ENCODE assay signal across 14 cellular contexts in the genomic region with DNA sequence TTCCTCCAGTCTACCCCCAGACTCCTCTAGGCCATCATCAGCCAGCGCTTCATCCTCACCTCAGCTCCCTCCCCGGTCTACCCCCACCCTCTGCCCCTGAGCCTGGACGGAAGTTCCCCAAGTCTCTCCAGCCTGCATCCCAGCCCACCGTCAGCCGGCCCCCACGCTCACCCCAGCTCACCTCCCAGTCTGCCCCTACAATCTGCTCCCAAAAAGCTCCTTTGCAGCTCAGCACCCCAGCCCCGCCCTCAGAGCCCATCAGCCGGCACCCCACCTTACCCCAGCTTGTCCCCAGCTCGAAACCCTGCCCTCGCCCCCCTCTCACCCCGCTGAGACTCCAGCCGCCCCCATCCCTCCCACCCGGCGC. TPM values are rescaled to one million over a fixed set of nuclear protein-coding genes. Genes with fewer than 3 reads are reported as not detected.
DNase-seq lines count a peak whose midpoint lies in the region; ATAC-seq, FAIRE-seq and TF ChIP-seq lines count a peak whose summit lies in the region.
"Had no signal": no experiment of that assay in that cellular context is flagged by ENCODE, and none has a peak within 500 bp of the region (broad histone marks: within the 10 kb centered on the region; RNA-seq: fewer than 3 reads in every experiment).

No MANE protein-coding gene starts in this region.

- H4K8ac ChIP-seq in H1 (ENCODE audit: extremely low read depth, insufficient read depth, low read length), result no peak overlapping the region

- CTCF ChIA-PET in H1 (lab: Charles Lee; ENCODE audit: partially characterized antibody), result interaction anchor here (0.9 to 6.2 kb wide), 4 partner anchors 22 to 103 kb away, joined by 3 to 56 read pairs (median 4); no protein-coding TSS in a partner anchor

- H3K23ac ChIP-seq in H1 (ENCODE audit: insufficient read length), result no peak overlapping the region

- no peak overlapping the region for H3K4ac ChIP-seq in H1 (replicated peaks; ENCODE audit: insufficient read length, low read depth, low read length)

- peak overlapping the region; percentile 34 to 77 for H3K4me2 ChIP-seq in H1 (ENCODE audit: insufficient read depth in 1 of 2, low read depth in 2 of 2, low read length in 2 of 2)

- no peak overlapping the region for H2BK15ac ChIP-seq in H1 (ENCODE audit: low read length)

- H3K27me3 ChIP-seq in H1 (replicated peaks in 1 of 4; ENCODE audit: control insufficient read depth in 3 of 4, extremely low read depth in 1 of 4, insufficient read depth in 3 of 4, low read length in 3 of 4) (peaks cover 0 to 24% (median 16%) of the 10 kb centered on the region in 4 experiments; a peak in 5 of 7 replicates), transverse colon (peaks cover 21% of the 10 kb centered on the region)

- H3K4me1 Mint-ChIP-seq in activated naive CD8-positive, alpha-beta T cell treated with anti-CD3 and anti-CD28 coated beads, Interleukin-2, amount 10 ng/mL, durations not matched to agents 7 days and 5 days, result peaks cover 15% of the 10 kb centered on the region
- H3K4me1 Mint-ChIP-seq in activated naive CD8-positive, alpha-beta T cell treated with anti-CD3 and anti-CD28 coated beads, Interleukin-2, amount 50 U/mL, for 24 hours, result peaks cover 3% of the 10 kb centered on the region
- no peaks in the 10 kb centered on the region for H3K4me1 Mint-ChIP-seq in mesothelial cell of epicardium

- TF ChIP-seq RAD21 in H1 (IDR thresholded peaks at IDR 0.05 in 1 of 2, conservative IDR thresholded peaks at IDR 0.05 in 1 of 2; ENCODE audit: low read depth in 2 of 2, low read length in 2 of 2), result no peak

- no peak overlapping the region for H4K5ac ChIP-seq in H1 (ENCODE audit: insufficient read length, low read depth, low read length)

- no peaks in the 10 kb centered on the region for H3K79me2 ChIP-seq in H1 (ENCODE audit: control insufficient read depth in 1 of 2, insufficient read depth in 2 of 2, low read length in 2 of 2)

- H3K9me3 ChIP-seq in H1 (ENCODE audit: insufficient read depth in 2 of 2, low read depth in 1 of 2, low read length in 1 of 2), result no peaks in the 10 kb centered on the region
- no peaks in the 10 kb centered on the region for H3K9me3 ChIP-seq in transverse colon

- H3K56ac ChIP-seq in H1 (replicated peaks; ENCODE audit: insufficient read length, low read depth, low read length), result no peak overlapping the region

- H3K18ac ChIP-seq in H1 (ENCODE audit: extremely low read depth, low read length), result no peak overlapping the region

- no peak overlapping the region for H2BK20ac ChIP-seq in H1 (ENCODE audit: low read length)

- no peak overlapping the region for H4K91ac ChIP-seq in H1 (replicated peaks; ENCODE audit: insufficient read length, low read length)

- H3K27me3 Mint-ChIP-seq in activated naive CD8-positive, alpha-beta T cell treated with anti-CD3 and anti-CD28 coated beads, Interleukin-2, amount 10 ng/mL, durations not matched to agents 7 days and 5 days, result peaks cover 20% of the 10 kb centered on the region
- H3K27me3 Mint-ChIP-seq in activated naive CD8-positive, alpha-beta T cell treated with anti-CD3 and anti-CD28 coated beads, Interleukin-2, amount 50 U/mL, for 24 hours, result peaks cover 19% of the 10 kb centered on the region
- peaks cover 69% of the 10 kb centered on the region for H3K27me3 Mint-ChIP-seq in mesothelial cell of epicardium (ENCODE audit: low read depth)

- H3K36me3 Mint-ChIP-seq in activated naive CD8-positive, alpha-beta T cell treated with anti-CD3 and anti-CD28 coated beads, Interleukin-2, amount 10 ng/mL, durations not matched to agents 7 days and 5 days, result no peaks in the 10 kb centered on the region
- no peaks in the 10 kb centered on the region for H3K36me3 Mint-ChIP-seq in activated naive CD8-positive, alpha-beta T cell treated with anti-CD3 and anti-CD28 coated beads, Interleukin-2, amount 50 U/mL, for 24 hours (ENCODE audit: low read depth)
- no peaks in the 10 kb centered on the region for H3K36me3 Mint-ChIP-seq in mesothelial cell of epicardium
- H3K36me3 Mint-ChIP-seq: IgD-negative memory B cell had no signal

- H3K23me2 ChIP-seq in H1 (ENCODE audit: low read depth, low read length), result peaks cover 6% of the 10 kb centered on the region

- no peak overlapping the region for H3K14ac ChIP-seq in H1 (ENCODE audit: insufficient read length)

- TF ChIP-seq CTCF in H1 (IDR thresholded peaks at IDR 0.05; ENCODE audit: control extremely low read depth in 1 of 3, insufficient read depth in 1 of 3, low read depth in 1 of 3, low read length in 3 of 3) (no peak), mesothelial cell of epicardium (IDR thresholded peaks at IDR 0.05; ENCODE audit: unreplicated experiment) (no peak), transverse colon (IDR thresholded peaks at IDR 0.05) (no peak)

- H3K4me3 ChIP-seq in H1 (ENCODE audit: extremely low read depth in 1 of 4, insufficient read depth in 2 of 4, low read depth in 3 of 4, low read length in 4 of 4) (peak overlapping the region; percentile 51 to 83 (median 53)), transverse colon (peak overlapping the region in 3 of 4 donors; percentile 6 to 25 (median 22))

- no peak overlapping the region for H3K27ac ChIP-seq in H1 (ENCODE audit: low read depth, low read length)
- H3K27ac ChIP-seq in transverse colon, result no peak overlapping the region

- peak overlapping the region; percentile 11 for H3K4me3 Mint-ChIP-seq in activated naive CD8-positive, alpha-beta T cell treated with anti-CD3 and anti-CD28 coated beads, Interleukin-2, amount 10 ng/mL, durations not matched to agents 7 days and 5 days
- no peak overlapping the region for H3K4me3 Mint-ChIP-seq in activated naive CD8-positive, alpha-beta T cell treated with anti-CD3 and anti-CD28 coated beads, Interleukin-2, amount 50 U/mL, for 24 hours
- H3K4me3 Mint-ChIP-seq in mesothelial cell of epicardium, result peak overlapping the region; percentile 8

- H3K36me3 ChIP-seq in H1 (ENCODE audit: control insufficient read depth in 2 of 4, insufficient read depth in 4 of 4, low read length in 3 of 4) (no peaks in the 10 kb centered on the region), transverse colon (no peaks in the 10 kb centered on the region)

- H3K4me1 ChIP-seq in H1 (replicated peaks in 1 of 4; ENCODE audit: control insufficient read depth in 3 of 4, insufficient read depth in 4 of 4, low read length in 3 of 4) (peaks cover 0 to 5% (median 0%) of the 10 kb centered on the region in 4 experiments; a peak in 3 of 7 replicates), transverse colon (peaks cover 0 to 8% (median 5%) of the 10 kb centered on the region in 4 donors)

- H3K9ac ChIP-seq in H1 (replicated peaks in 1 of 4; ENCODE audit: extremely low read depth in 1 of 4, low read depth in 3 of 4, low read length in 3 of 4), result no peak overlapping the region

- H2BK120ac ChIP-seq in H1 (replicated peaks; ENCODE audit: low read depth, low read length), result no peak overlapping the region

- no peak for TF ChIP-seq POLR2A in H1 (IDR thresholded peaks at IDR 0.05; ENCODE audit: control extremely low read depth in 1 of 2, low read depth in 2 of 2, low read length in 2 of 2)
- TF ChIP-seq POLR2A in transverse colon (IDR thresholded peaks at IDR 0.05), result no peak

- POLR2A ChIA-PET in activated naive CD8-positive, alpha-beta T cell treated with anti-CD3 and anti-CD28 coated beads, Interleukin-2, amount 10 ng/mL, durations not matched to agents 7 days and 5 days (lab: Charles Lee), result no interaction called here
- POLR2A ChIA-PET in H1 (lab: Charles Lee; ENCODE audit: partially characterized antibody), result interaction anchor here (1.0 to 1.2 kb wide), 2 partner anchors 46 to 103 kb away, joined by 3 to 4 read pairs; a partner anchor contains a TSS

- H2BK12ac ChIP-seq in H1 (ENCODE audit: low read depth, low read length), result peak overlapping the region; percentile 19; the same call in 1 of the 2 replicates

- intact Hi-C loops in transverse colon (cut with DNase I; ENCODE audit: low total_unique reads), result no loop called here

- no peak for ATAC-seq in activated naive CD8-positive, alpha-beta T cell treated with anti-CD3 and anti-CD28 coated beads, Interleukin-2, amount 10 ng/mL, durations not matched to agents 7 days and 5 days (ENCODE audit: low read depth)
- ATAC-seq in activated naive CD8-positive, alpha-beta T cell treated with anti-CD3 and anti-CD28 coated beads, Interleukin-2, amount 50 U/mL, for 24 hours, result no peak

- no peak overlapping the region for H2BK5ac ChIP-seq in H1 (ENCODE audit: low read depth, low read length)

- no peak for DNase-seq in activated naive CD8-positive, alpha-beta T cell treated with anti-CD3 and anti-CD28 coated beads, Interleukin-2, amount 10 ng/mL, durations not matched to agents 7 days and 5 days
- DNase-seq in activated naive CD8-positive, alpha-beta T cell treated with anti-CD3 and anti-CD28 coated beads, Interleukin-2, amount 50 U/mL, for 24 hours, result no peak
- DNase-seq in H1 (ENCODE audit: low read depth in 1 of 2, low spot score in 2 of 2) (peak in 1 of 2 experiments; percentile 57), mesothelial cell of epicardium (ENCODE audit: low spot score in 2 of 2, unreplicated experiment in 2 of 2) (no peak), transverse colon (no peak), inferior parietal cortex (ENCODE audit: extremely low spot score) (no peak), NCI-H2196 treated with DMSO at 0.1 percent for 48 hours (lab: John Stamatoyannopoulos, UW; ENCODE audit: unreplicated experiment) (no peak), NCI-H1694 (lab: John Stamatoyannopoulos, UW) (no peak)
- DNase-seq: midbrain, NCI-H1092 had no signal

- in situ Hi-C loops in transverse colon (cut with MboI; ENCODE audit: low pct_ligation_motif_present in 1 of 4, low pct_unique_long_range_greater_than_20kb in 1 of 4, low sequenced_read_pairs in 3 of 4), result loop anchor here (5.0 to 25.0 kb wide), 3 partner anchors 95 to 705 kb away; a partner anchor contains a TSS

- WGBS in H1 (ENCODE audit: extremely low coverage in 1 of 2, insufficient coverage in 1 of 2, insufficient read length in 1 of 2, insufficient replicate concordance in 2 of 2, low coverage in 1 of 2, low lambda C conversion rate in 2 of 2, missing lambda C conversion rate in 1 of 2), 2 experiments, result no CpG with 5 or more reads among the region's 14 CpGs
- WGBS in transverse colon (ENCODE audit: low coverage in 1 of 2), 2 donors, result 18 to 19% methylated on average over 6 to 11 of the region's 14 CpGs

- H2AK5ac ChIP-seq in H1 (ENCODE audit: low read depth, low read length), result no peak overlapping the region

- peaks cover 0 to 7% of the 10 kb centered on the region in 2 experiments for H4K20me1 ChIP-seq in H1 (replicated peaks in 1 of 2; ENCODE audit: control insufficient read depth in 1 of 2, insufficient read depth in 2 of 2, low read length in 2 of 2)

- TF ChIP-seq EP300 in H1 (IDR thresholded peaks at IDR 0.05; ENCODE audit: borderline replicate concordance in 1 of 2, low read depth in 2 of 2, low read length in 2 of 2) (no peak), transverse colon (IDR thresholded peaks at IDR 0.05; ENCODE audit: low read depth) (no peak)

- no peak overlapping the region for H3K27ac Mint-ChIP-seq in activated naive CD8-positive, alpha-beta T cell treated with anti-CD3 and anti-CD28 coated beads, Interleukin-2, amount 10 ng/mL, durations not matched to agents 7 days and 5 days
- no peak overlapping the region for H3K27ac Mint-ChIP-seq in activated naive CD8-positive, alpha-beta T cell treated with anti-CD3 and anti-CD28 coated beads, Interleukin-2, amount 50 U/mL, for 24 hours
- no peak overlapping the region for H3K27ac Mint-ChIP-seq in mesothelial cell of epicardium
- H3K27ac Mint-ChIP-seq: IgD-negative memory B cell had no signal

- H2AFZ ChIP-seq in H1 (ENCODE audit: low read length), result no peak overlapping the region

- FAIRE-seq in H1 (lab: Jason Lieb, UNC), result no peak

- H3K9me3 Mint-ChIP-seq in activated naive CD8-positive, alpha-beta T cell treated with anti-CD3 and anti-CD28 coated beads, Interleukin-2, amount 10 ng/mL, durations not matched to agents 7 days and 5 days, result no peaks in the 10 kb centered on the region
- H3K9me3 Mint-ChIP-seq in activated naive CD8-positive, alpha-beta T cell treated with anti-CD3 and anti-CD28 coated beads, Interleukin-2, amount 50 U/mL, for 24 hours, result no peaks in the 10 kb centered on the region
- no peaks in the 10 kb centered on the region for H3K9me3 Mint-ChIP-seq in mesothelial cell of epicardium
- H3K9me3 Mint-ChIP-seq: IgD-negative memory B cell had no signal

- no peaks in the 10 kb centered on the region for H3K79me1 ChIP-seq in H1 (ENCODE audit: low read depth, low read length)

RNA-seq across cellular contexts. Expression of a gene that starts 0.3 kb away (rescaled TPM):
- not detected for total RNA-seq in activated naive CD8-positive, alpha-beta T cell treated with anti-CD3 and anti-CD28 coated beads, Interleukin-2, amount 10 ng/mL, durations not matched to agents 7 days and 5 days
- total RNA-seq in H1 (2021; fragmentation: NEBNext Ultra II Directional; extraction: Animal tissue kit (Norgen Biotek cat#: 25700)), result 0.88 and 0.92 TPM in 2 replicates
- polyA plus RNA-seq in H1 (2011; rRNA removed), result 0.98 and 2.7 TPM in 2 replicates
- polyA plus RNA-seq in H1 (2011; cell fraction: cytosol; rRNA removed), result 1.7 TPM
- polyA plus RNA-seq in H1 (2011; cell fraction: nucleus; rRNA removed), result 1.7 TPM
- polyA plus RNA-seq in H1 (2012, experiment 1 of 2), result 0.84 to 1.3 TPM (median 1.0 TPM) in 4 replicates
- 1.2 TPM for polyA plus RNA-seq in H1 (2012, experiment 2 of 2)
- polyA plus RNA-seq in H1 (2013, experiment 1 of 2), result 1.2 TPM
- 1.6 TPM for polyA plus RNA-seq in H1 (2013, experiment 2 of 2)
- 1.3 and 1.5 TPM in 2 replicates for polyA minus RNA-seq in H1 (2011; rRNA and poly(A)+ RNA removed)
- polyA minus RNA-seq in H1 (2011; cell fraction: cytosol; rRNA and poly(A)+ RNA removed), result not detected
- not detected for polyA minus RNA-seq in H1 (2011; cell fraction: nucleus; rRNA and poly(A)+ RNA removed)
- not detected in 3 replicates for total RNA-seq in mesothelial cell of epicardium
- 10 to 100 TPM in 3 of 4 donors, 1 to 10 TPM in 1; 6.4 to 25.1 (median 15.2) TPM for total RNA-seq in transverse colon
- total RNA-seq: A172, NCI-H460, pulmonary artery endothelial cell had no signal
- polyA plus RNA-seq: IgD-negative memory B cell had no signal

RNA-seq across cellular contexts. Expression of a gene that starts 45.8 kb away (rescaled TPM):
- 100 to 1,000 TPM; 123 to 127 TPM for total RNA-seq in activated naive CD8-positive, alpha-beta T cell treated with anti-CD3 and anti-CD28 coated beads, Interleukin-2, amount 10 ng/mL, durations not matched to agents 7 days and 5 days
- total RNA-seq in H1 (2021; fragmentation: NEBNext Ultra II Directional; extraction: Animal tissue kit (Norgen Biotek cat#: 25700)), result 137 and 146 TPM in 2 replicates
- 110 and 134 TPM in 2 replicates for polyA plus RNA-seq in H1 (2011; rRNA removed)
- polyA plus RNA-seq in H1 (2011; cell fraction: cytosol; rRNA removed), result 139 TPM
- polyA plus RNA-seq in H1 (2011; cell fraction: nucleus; rRNA removed), result 303 TPM
- polyA plus RNA-seq in H1 (2012, experiment 1 of 2), result 89.0 to 132 TPM (median 112 TPM) in 4 replicates
- 202 TPM for polyA plus RNA-seq in H1 (2012, experiment 2 of 2)
- 91.1 TPM for polyA plus RNA-seq in H1 (2013, experiment 1 of 2)
- polyA plus RNA-seq in H1 (2013, experiment 2 of 2), result 79.7 TPM
- 256 and 274 TPM in 2 replicates for polyA minus RNA-seq in H1 (2011; rRNA and poly(A)+ RNA removed)
- 109 TPM for polyA minus RNA-seq in H1 (2011; cell fraction: cytosol; rRNA and poly(A)+ RNA removed)
- 302 TPM for polyA minus RNA-seq in H1 (2011; cell fraction: nucleus; rRNA and poly(A)+ RNA removed)
- total RNA-seq in mesothelial cell of epicardium (61.6 to 68.1 TPM (median 63.0 TPM) in 3 replicates), transverse colon (100 to 1,000 TPM in 3 of 4 donors, 10 to 100 TPM in 1; 83.4 to 140 (median 105) TPM)
